In genomic region chr11:36622431-36623136, GRCh38 we compare ENCODE assay signal across 7 cellular contexts. TPM values are rescaled to one million over a fixed set of nuclear protein-coding genes. Genes with fewer than 3 reads are reported as not detected.
DNase-seq lines count a peak whose midpoint lies in the region; ATAC-seq and TF ChIP-seq lines count a peak whose summit lies in the region.

No MANE protein-coding gene starts in this region.

- H3K36me3 ChIP-seq in colonic mucosa (no peaks in the 10 kb centered on the region), parathyroid adenoma (ENCODE audit: control insufficient read depth, insufficient read depth, low read length) (no peaks in the 10 kb centered on the region)

- H3K27ac ChIP-seq in colonic mucosa: no peak overlapping the region
- H3K27ac ChIP-seq in parathyroid adenoma: no peak overlapping the region

- H3K79me2 ChIP-seq in parathyroid adenoma: no peaks in the 10 kb centered on the region

- no peak overlapping the region for H3K4me3 Mint-ChIP-seq in activated T-helper 1 cell treated with anti-CD3 and anti-CD28 coated beads, Interleukin-12 subunit alpha, Interleukin-12 subunit beta, Interleukin-2, Interleukin-4 antibody, amounts not matched to agents 30 ng/mL and 10 ng/mL and 1 ng/mL, durations not matched to agents 14 hours and 24 hours and 36 hours

- no peak overlapping the region for H3K4me2 ChIP-seq in parathyroid adenoma (ENCODE audit: low read length)

- H3K9me3 ChIP-seq in colonic mucosa (no peaks in the 10 kb centered on the region), parathyroid adenoma (ENCODE audit: control insufficient read depth, low read length) (no peaks in the 10 kb centered on the region)

- TF ChIP-seq CTCF in GM10266 (IDR thresholded peaks at IDR 0.05; ENCODE audit: control insufficient read depth, insufficient read depth, low read depth, missing control alignments): peak; percentile 46
- TF ChIP-seq CTCF in colonic mucosa (IDR thresholded peaks at IDR 0.05): peak; percentile 39
- peak; percentile 36 for TF ChIP-seq CTCF in parathyroid adenoma (IDR thresholded peaks at IDR 0.05)

- no peak overlapping the region for H2AFZ ChIP-seq in parathyroid adenoma

- no peaks in the 10 kb centered on the region for H3K4me1 ChIP-seq in colonic mucosa
- H3K4me1 ChIP-seq in parathyroid adenoma: no peaks in the 10 kb centered on the region

- no peak for ATAC-seq in GM19397 (IDR thresholded peaks at IDR 0.05; ENCODE audit: unreplicated experiment)

- no peaks in the 10 kb centered on the region for H3K4me1 Mint-ChIP-seq in activated T-helper 1 cell treated with anti-CD3 and anti-CD28 coated beads, Interleukin-12 subunit alpha, Interleukin-12 subunit beta, Interleukin-2, Interleukin-4 antibody, amounts not matched to agents 30 ng/mL and 10 ng/mL and 1 ng/mL, durations not matched to agents 14 hours and 24 hours and 36 hours (ENCODE audit: low read depth)

- peaks cover 8% of the 10 kb centered on the region for H3K27me3 Mint-ChIP-seq in activated T-helper 1 cell treated with anti-CD3 and anti-CD28 coated beads, Interleukin-12 subunit alpha, Interleukin-12 subunit beta, Interleukin-2, Interleukin-4 antibody, amounts not matched to agents 30 ng/mL and 10 ng/mL and 1 ng/mL, durations not matched to agents 14 hours and 24 hours and 36 hours (ENCODE audit: insufficient read depth)

- no peaks in the 10 kb centered on the region for H3K36me3 Mint-ChIP-seq in activated T-helper 1 cell treated with anti-CD3 and anti-CD28 coated beads, Interleukin-12 subunit alpha, Interleukin-12 subunit beta, Interleukin-2, Interleukin-4 antibody, amounts not matched to agents 30 ng/mL and 10 ng/mL and 1 ng/mL, durations not matched to agents 14 hours and 24 hours and 36 hours (ENCODE audit: low read depth)

- intact Hi-C loops in colonic mucosa (cut with DNase I): loop anchor here (5.0 kb wide), 1 partner anchor 55 kb away; the partner anchor contains the start of gene RAG1
- intact Hi-C loops in activated T-helper 1 cell treated with anti-CD3 and anti-CD28 coated beads, Interleukin-12 subunit alpha, Interleukin-12 subunit beta, Interleukin-2, Interleukin-4 antibody, amounts not matched to agents 30 ng/mL and 10 ng/mL and 1 ng/mL, durations not matched to agents 14 hours and 24 hours and 36 hours (cut with micrococcal nuclease): loop anchor here (1.0 kb wide), 2 partner anchors 58 to 112 kb away; partner anchors contain the start of gene TRAF6

- no peak overlapping the region for H3K9ac ChIP-seq in colonic mucosa (ENCODE audit: low read depth in 2 of 2, low read length in 2 of 2)
- no peak overlapping the region for H3K9ac ChIP-seq in parathyroid adenoma

- DNase-seq in GM10266 (ENCODE audit: extremely low spot score) (no peak), HCEC 1CT (peak; percentile 33), NCI-H2107 treated with DMSO at 0.1 percent for 48 hours (lab: John Stamatoyannopoulos, UW; ENCODE audit: unreplicated experiment) (peak; percentile 28), colonic mucosa (no peak)
- DNase-seq in activated T-helper 1 cell treated with anti-CD3 and anti-CD28 coated beads, Interleukin-12 subunit alpha, Interleukin-12 subunit beta, Interleukin-2, Interleukin-4 antibody, amounts not matched to agents 30 ng/mL and 10 ng/mL and 1 ng/mL, durations not matched to agents 14 hours and 24 hours and 36 hours (ENCODE audit: low spot score): no peak

- no peaks in the 10 kb centered on the region for H3K9me3 Mint-ChIP-seq in activated T-helper 1 cell treated with anti-CD3 and anti-CD28 coated beads, Interleukin-12 subunit alpha, Interleukin-12 subunit beta, Interleukin-2, Interleukin-4 antibody, amounts not matched to agents 30 ng/mL and 10 ng/mL and 1 ng/mL, durations not matched to agents 14 hours and 24 hours and 36 hours

- no peak overlapping the region for H3K27ac Mint-ChIP-seq in activated T-helper 1 cell treated with anti-CD3 and anti-CD28 coated beads, Interleukin-12 subunit alpha, Interleukin-12 subunit beta, Interleukin-2, Interleukin-4 antibody, amounts not matched to agents 30 ng/mL and 10 ng/mL and 1 ng/mL, durations not matched to agents 14 hours and 24 hours and 36 hours

- H3K27me3 ChIP-seq in colonic mucosa: no peaks in the 10 kb centered on the region
- no peaks in the 10 kb centered on the region for H3K27me3 ChIP-seq in parathyroid adenoma (ENCODE audit: control insufficient read depth, insufficient read depth, low read length)

- H3K4me3 ChIP-seq in colonic mucosa: no peak overlapping the region
- H3K4me3 ChIP-seq in parathyroid adenoma (ENCODE audit: low read depth, low read length): no peak overlapping the region

RNA-seq across cellular contexts. Expression of gene RAG2, which starts 24.5 kb away (rescaled TPM):
- total RNA-seq in colonic mucosa: not detected
- not detected in 2 replicates for total RNA-seq in activated T-helper 1 cell treated with anti-CD3 and anti-CD28 coated beads, Interleukin-12 subunit alpha, Interleukin-12 subunit beta, Interleukin-2, Interleukin-4 antibody, amounts not matched to agents 30 ng/mL and 10 ng/mL and 1 ng/mL, durations not matched to agents 14 hours and 24 hours and 36 hours

RNA-seq across cellular contexts. Expression of gene IFTAP, which starts 28.3 kb away (rescaled TPM):
- total RNA-seq in colonic mucosa: 10 to 100 TPM in 1 of 2 donors, 1 to 10 TPM in 1; 8.0 to 10.7 TPM
- 0.99 and 1.9 TPM in 2 replicates for total RNA-seq in activated T-helper 1 cell treated with anti-CD3 and anti-CD28 coated beads, Interleukin-12 subunit alpha, Interleukin-12 subunit beta, Interleukin-2, Interleukin-4 antibody, amounts not matched to agents 30 ng/mL and 10 ng/mL and 1 ng/mL, durations not matched to agents 14 hours and 24 hours and 36 hours

RNA-seq across cellular contexts. Expression of gene RAG1, which starts 54.8 kb away (rescaled TPM):
- total RNA-seq in colonic mucosa: 1 to 10 TPM in 1 of 2 donors, under 1 TPM in 1; 0.47 to 1.5 TPM
- 0.70 TPM in 1 of 2 replicates, not detected in the other for total RNA-seq in activated T-helper 1 cell treated with anti-CD3 and anti-CD28 coated beads, Interleukin-12 subunit alpha, Interleukin-12 subunit beta, Interleukin-2, Interleukin-4 antibody, amounts not matched to agents 30 ng/mL and 10 ng/mL and 1 ng/mL, durations not matched to agents 14 hours and 24 hours and 36 hours

Comparison
In these comparisons a context has a peak if more than half of its experiments do, and no peak if none do; other contexts are left out.
1. DNase-seq: peak in HCEC 1CT (single experiment) and NCI-H2107 treated with DMSO at 0.1 percent for 48 hours (single experiment); none in GM10266 (single experiment), colonic mucosa (single experiment) and activated T-helper 1 cell treated with anti-CD3 and anti-CD28 coated beads, Interleukin-12 subunit alpha, Interleukin-12 subunit beta, Interleukin-2, Interleukin-4 antibody, amounts not matched to agents 30 ng/mL and 10 ng/mL and 1 ng/mL, durations not matched to agents 14 hours and 24 hours and 36 hours (single experiment).
2. Peak in every context shown above with its lines, with median percentiles within 50 percentile points of each other: CTCF ChIP-seq.